In the genomic region with DNA sequence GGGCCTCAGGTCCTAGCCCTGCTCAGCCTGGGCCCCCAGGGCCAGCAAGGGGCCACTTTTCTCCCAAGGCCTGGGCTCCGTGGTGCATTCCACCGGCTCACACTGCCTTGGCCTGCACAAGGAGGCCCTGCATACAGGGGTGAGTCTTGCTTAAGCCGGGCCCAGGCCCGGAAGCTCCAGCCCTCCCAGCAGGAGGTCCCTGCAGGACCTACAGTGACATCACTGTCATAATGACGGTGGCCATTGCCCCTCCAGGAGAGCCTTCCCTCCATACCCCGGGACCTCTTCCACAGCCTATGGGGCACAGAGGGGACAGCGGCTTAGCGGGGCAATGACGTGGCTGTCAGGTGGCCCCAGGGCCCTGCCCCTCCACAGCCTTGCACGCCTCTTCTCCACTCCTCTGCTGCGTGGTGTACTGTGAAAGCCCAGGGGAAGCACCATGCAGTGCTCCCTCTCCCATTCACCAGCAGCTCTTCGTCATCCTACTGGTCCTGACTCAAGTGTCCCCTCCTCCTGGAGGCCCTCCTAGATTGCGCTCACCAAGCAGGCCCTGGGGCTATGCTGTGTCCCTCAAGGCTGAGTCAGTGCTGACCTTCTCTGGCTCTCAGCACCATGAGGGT, we compare ENCODE assay signal across 10 cellular contexts. TPM values are rescaled to one million over a fixed set of nuclear protein-coding genes. Genes with fewer than 3 reads are reported as not detected.
DNase-seq lines count a peak whose midpoint lies in the region; FAIRE-seq and TF ChIP-seq lines count a peak whose summit lies in the region.
"Had no signal": no experiment of that assay in that cellular context is flagged by ENCODE, and none has a peak within 500 bp of the region (broad histone marks: within the 10 kb centered on the region; RNA-seq: fewer than 3 reads in every experiment).

No MANE protein-coding gene starts in this region.

- H3K27ac Mint-ChIP-seq in activated naive CD4-positive, alpha-beta T cell treated with anti-CD3 and anti-CD28 coated beads for 36 hours: peak overlapping the region; percentile 99
- peak overlapping the region; percentile 99 for H3K27ac Mint-ChIP-seq in activated T-helper 2 cell treated with anti-CD3 and anti-CD28 coated beads, Interferon-gamma antibody, Interleukin-2, Interleukin-4, amounts not matched to agents 10 μg/mL and 5 μg/mL and 100 μg/mL, durations not matched to agents 14 hours and 24 hours and 36 hours
- H3K27ac Mint-ChIP-seq in type B pancreatic cell: peak overlapping the region; percentile 98

- intact Hi-C loops in activated naive CD4-positive, alpha-beta T cell treated with anti-CD3 and anti-CD28 coated beads for 36 hours (cut with micrococcal nuclease): no loop called here
- intact Hi-C loops in activated T-helper 2 cell treated with anti-CD3 and anti-CD28 coated beads, Interferon-gamma antibody, Interleukin-2, Interleukin-4, amounts not matched to agents 10 μg/mL and 5 μg/mL and 100 μg/mL, durations not matched to agents 14 hours and 24 hours and 36 hours (cut with micrococcal nuclease): loop anchor here (2.0 kb wide), 1 partner anchor 15 kb away; no protein-coding TSS in a partner anchor
- intact Hi-C loops in kidney (cut with DNase I): no loop called here

- H3K36me3 ChIP-seq in kidney (ENCODE audit: control insufficient read depth in 1 of 2, insufficient read depth in 2 of 2, low read length in 2 of 2): no peaks in the 10 kb centered on the region

- peak overlapping the region; percentile 91 for H3K4me3 Mint-ChIP-seq in activated naive CD4-positive, alpha-beta T cell treated with anti-CD3 and anti-CD28 coated beads for 36 hours
- H3K4me3 Mint-ChIP-seq in activated T-helper 2 cell treated with anti-CD3 and anti-CD28 coated beads, Interferon-gamma antibody, Interleukin-2, Interleukin-4, amounts not matched to agents 10 μg/mL and 5 μg/mL and 100 μg/mL, durations not matched to agents 14 hours and 24 hours and 36 hours (ENCODE audit: low read depth): peak overlapping the region; percentile 98
- H3K4me3 Mint-ChIP-seq in type B pancreatic cell: peak overlapping the region; percentile 84

- H3K4me1 ChIP-seq in kidney (ENCODE audit: control insufficient read depth in 1 of 2, insufficient read depth in 1 of 2, low read depth in 1 of 2, low read length in 2 of 2): peaks cover 0 to 15% of the 10 kb centered on the region in 2 donors

- TF ChIP-seq CTCF in kidney (IDR thresholded peaks at IDR 0.05; ENCODE audit: borderline replicate concordance, extremely low read depth, insufficient read depth): no peak
- TF ChIP-seq CTCF in type B pancreatic cell (conservative IDR thresholded peaks at IDR 0.05): no peak

- no peaks in the 10 kb centered on the region for H3K27me3 Mint-ChIP-seq in activated naive CD4-positive, alpha-beta T cell treated with anti-CD3 and anti-CD28 coated beads for 36 hours (ENCODE audit: low read depth)
- no peaks in the 10 kb centered on the region for H3K27me3 Mint-ChIP-seq in activated T-helper 2 cell treated with anti-CD3 and anti-CD28 coated beads, Interferon-gamma antibody, Interleukin-2, Interleukin-4, amounts not matched to agents 10 μg/mL and 5 μg/mL and 100 μg/mL, durations not matched to agents 14 hours and 24 hours and 36 hours (ENCODE audit: low read depth)
- H3K27me3 Mint-ChIP-seq in type B pancreatic cell: no peaks in the 10 kb centered on the region

- DNase-seq in activated naive CD4-positive, alpha-beta T cell treated with anti-CD3 and anti-CD28 coated beads for 36 hours: peak; percentile 40
- no peak for DNase-seq in activated naive CD4-positive, alpha-beta T cell treated with Interleukin-2 at 50 U/mL for 16 hours
- no peak for DNase-seq in activated T-helper 2 cell treated with anti-CD3 and anti-CD28 coated beads, Interferon-gamma antibody, Interleukin-2, Interleukin-4, amounts not matched to agents 10 μg/mL and 5 μg/mL and 100 μg/mL, durations not matched to agents 14 hours and 24 hours and 36 hours (ENCODE audit: low spot score)
- DNase-seq in kidney (peak; percentile 48), type B pancreatic cell (ENCODE audit: extremely low spot score, unreplicated experiment) (no peak), NCI-H2171 (lab: John Stamatoyannopoulos, UW) (no peak), NCI-H2081 (lab: John Stamatoyannopoulos, UW) (no peak), T1000 (lab: John Stamatoyannopoulos, UW) (no peak)
- DNase-seq: NCI-H446 treated with DMSO at 0.1 percent for 48 hours had no signal

- H3K9me3 ChIP-seq in kidney (ENCODE audit: control insufficient read depth in 1 of 2, low read length in 2 of 2): no peaks in the 10 kb centered on the region

- no peak overlapping the region for H3K9ac ChIP-seq in kidney (ENCODE audit: low read length in 2 of 2)

- H3K27ac ChIP-seq in kidney (ENCODE audit: low read depth in 2 of 2, low read length in 2 of 2): no peak overlapping the region

- no peak for FAIRE-seq in kidney (lab: Jason Lieb, UNC)
- FAIRE-seq: endothelial cell of umbilical vein had no signal

- peaks cover 51% of the 10 kb centered on the region for H3K4me1 Mint-ChIP-seq in activated naive CD4-positive, alpha-beta T cell treated with anti-CD3 and anti-CD28 coated beads for 36 hours (ENCODE audit: low read depth)
- peaks cover 54% of the 10 kb centered on the region for H3K4me1 Mint-ChIP-seq in activated T-helper 2 cell treated with anti-CD3 and anti-CD28 coated beads, Interferon-gamma antibody, Interleukin-2, Interleukin-4, amounts not matched to agents 10 μg/mL and 5 μg/mL and 100 μg/mL, durations not matched to agents 14 hours and 24 hours and 36 hours (ENCODE audit: low read depth)
- H3K4me1 Mint-ChIP-seq in type B pancreatic cell (ENCODE audit: unreplicated experiment): peaks cover 31% of the 10 kb centered on the region

- peaks cover 11% of the 10 kb centered on the region for H3K36me3 Mint-ChIP-seq in activated naive CD4-positive, alpha-beta T cell treated with anti-CD3 and anti-CD28 coated beads for 36 hours (ENCODE audit: low read depth)
- peaks cover 54% of the 10 kb centered on the region for H3K36me3 Mint-ChIP-seq in activated T-helper 2 cell treated with anti-CD3 and anti-CD28 coated beads, Interferon-gamma antibody, Interleukin-2, Interleukin-4, amounts not matched to agents 10 μg/mL and 5 μg/mL and 100 μg/mL, durations not matched to agents 14 hours and 24 hours and 36 hours (ENCODE audit: low read depth)
- no peaks in the 10 kb centered on the region for H3K36me3 Mint-ChIP-seq in type B pancreatic cell

- no peak overlapping the region for H3K4me3 ChIP-seq in kidney (ENCODE audit: low read length in 2 of 2)

- H3K9me3 Mint-ChIP-seq in activated naive CD4-positive, alpha-beta T cell treated with anti-CD3 and anti-CD28 coated beads for 36 hours: no peaks in the 10 kb centered on the region
- H3K9me3 Mint-ChIP-seq in activated T-helper 2 cell treated with anti-CD3 and anti-CD28 coated beads, Interferon-gamma antibody, Interleukin-2, Interleukin-4, amounts not matched to agents 10 μg/mL and 5 μg/mL and 100 μg/mL, durations not matched to agents 14 hours and 24 hours and 36 hours: no peaks in the 10 kb centered on the region
- peaks cover 5% of the 10 kb centered on the region for H3K9me3 Mint-ChIP-seq in type B pancreatic cell

- CTCF ChIA-PET in activated naive CD4-positive, alpha-beta T cell treated with anti-CD3 and anti-CD28 coated beads for 36 hours (lab: Charles Lee): interaction anchor here (1.2 to 1.8 kb wide), 2 partner anchors 15 to 167 kb away, joined by 3 to 6 read pairs; no protein-coding TSS in a partner anchor

RNA-seq across cellular contexts. Expression of a gene that starts 32.3 kb away (rescaled TPM):
- total RNA-seq in activated naive CD4-positive, alpha-beta T cell treated with anti-CD3 and anti-CD28 coated beads for 36 hours: 10 to 100 TPM; 26.7 to 28.8 TPM
- total RNA-seq in activated T-helper 2 cell treated with anti-CD3 and anti-CD28 coated beads, Interferon-gamma antibody, Interleukin-2, Interleukin-4, amounts not matched to agents 10 μg/mL and 5 μg/mL and 100 μg/mL, durations not matched to agents 14 hours and 24 hours and 36 hours: 53.7 and 57.6 TPM in 2 replicates
- 26.3 TPM for total RNA-seq in kidney
- polyA plus RNA-seq in kidney (ENCODE audit: insufficient read depth, low read depth, low replicate concordance): 2.6 TPM
- total RNA-seq in type B pancreatic cell (ENCODE audit: low replicate concordance): 36.6 and 37.2 TPM in 2 replicates

Comparison
In these comparisons a context has a peak if more than half of its experiments do, and no peak if none do; other contexts are left out.
1. DNase-seq: peak in activated naive CD4-positive, alpha-beta T cell treated with anti-CD3 and anti-CD28 coated beads for 36 hours (single experiment) and kidney (single experiment); none in activated naive CD4-positive, alpha-beta T cell treated with Interleukin-2 at 50 U/mL for 16 hours (single experiment), activated T-helper 2 cell treated with anti-CD3 and anti-CD28 coated beads, Interferon-gamma antibody, Interleukin-2, Interleukin-4, amounts not matched to agents 10 μg/mL and 5 μg/mL and 100 μg/mL, durations not matched to agents 14 hours and 24 hours and 36 hours (single experiment), type B pancreatic cell (single experiment), NCI-H2171 (single experiment), NCI-H2081 (0 of 2) and T1000 (single experiment).
2. Peak in every context shown above with its lines, with median percentiles within 50 percentile points of each other: H3K27ac Mint-ChIP-seq and H3K4me3 Mint-ChIP-seq.